Comparison of ENCODE assay signal across 25 cellular contexts in genomic region chr11:69211540-69212120, GRCh38. TPM values are rescaled to one million over a fixed set of nuclear protein-coding genes. Genes with fewer than 3 reads are reported as not detected.
DNase-seq lines count a peak whose midpoint lies in the region; ATAC-seq and TF ChIP-seq lines count a peak whose summit lies in the region.
"Had no signal": no experiment of that assay in that cellular context is flagged by ENCODE, and none has a peak within 500 bp of the region (broad histone marks: within the 10 kb centered on the region; RNA-seq: fewer than 3 reads in every experiment).

No MANE protein-coding gene starts in this region.

- CTCF ChIA-PET in activated B cell treated with CpG ODN at 0.5 μM for 24 hours (lab: Charles Lee) = no interaction called here
- CTCF ChIA-PET in activated CD4-positive, alpha-beta memory T cell treated with anti-CD3 and anti-CD28 coated beads for 36 hours (lab: Charles Lee) = no interaction called here

- peaks cover 7% of the 10 kb centered on the region for H3K27me3 Mint-ChIP-seq in activated B cell treated with CpG ODN at 0.5 μM for 24 hours
- H3K27me3 Mint-ChIP-seq in nephron (ENCODE audit: low read depth) = peaks cover 17% of the 10 kb centered on the region
- H3K27me3 Mint-ChIP-seq in type B pancreatic cell = peaks cover 10% of the 10 kb centered on the region
- H3K27me3 Mint-ChIP-seq in activated CD4-positive, alpha-beta memory T cell treated with anti-CD3 and anti-CD28 coated beads for 36 hours = peaks cover 14% of the 10 kb centered on the region

- H3K27ac Mint-ChIP-seq in activated B cell treated with CpG ODN at 0.5 μM for 24 hours (peak overlapping the region; percentile 13), nephron (peak overlapping the region in 2 of 3 experiments; percentile 26 to 31), type B pancreatic cell (no peak overlapping the region)
- no peak overlapping the region for H3K27ac Mint-ChIP-seq in activated CD4-positive, alpha-beta memory T cell treated with anti-CD3 and anti-CD28 coated beads for 36 hours
- H3K27ac Mint-ChIP-seq: activated naive CD8-positive, alpha-beta T cell treated with anti-CD3 and anti-CD28 coated beads, Interleukin-2, amount 10 ng/mL, durations not matched to agents 7 days and 5 days; activated T-helper 1 cell treated with anti-CD3 and anti-CD28 coated beads, Interleukin-12 subunit alpha, Interleukin-12 subunit beta, Interleukin-2, Interleukin-4 antibody, amounts not matched to agents 30 ng/mL and 10 ng/mL and 1 ng/mL, durations not matched to agents 14 hours and 24 hours and 36 hours; CD8-positive, alpha-beta T cell had no signal

- H3K4me3 Mint-ChIP-seq in activated B cell treated with CpG ODN at 0.5 μM for 24 hours = no peak overlapping the region
- no peak overlapping the region for H3K4me3 Mint-ChIP-seq in nephron
- peak overlapping the region; percentile 34 for H3K4me3 Mint-ChIP-seq in type B pancreatic cell
- no peak overlapping the region for H3K4me3 Mint-ChIP-seq in activated CD4-positive, alpha-beta memory T cell treated with anti-CD3 and anti-CD28 coated beads for 36 hours
- H3K4me3 Mint-ChIP-seq: activated naive CD8-positive, alpha-beta T cell treated with anti-CD3 and anti-CD28 coated beads, Interleukin-2, amount 10 ng/mL, durations not matched to agents 7 days and 5 days; activated T-helper 1 cell treated with anti-CD3 and anti-CD28 coated beads, Interleukin-12 subunit alpha, Interleukin-12 subunit beta, Interleukin-2, Interleukin-4 antibody, amounts not matched to agents 30 ng/mL and 10 ng/mL and 1 ng/mL, durations not matched to agents 14 hours and 24 hours and 36 hours; CD8-positive, alpha-beta T cell had no signal

- DNase-seq in activated effector memory CD4-positive, alpha-beta T cell treated with anti-CD3 and anti-CD28 coated beads, Interleukin-2, amount 50 U/mL, for 16 hours = peak; percentile 42
- no peak for DNase-seq in activated effector memory CD4-positive, alpha-beta T cell treated with Interleukin-2 at 50 U/mL for 16 hours
- DNase-seq in activated B cell treated with CpG ODN at 0.5 μM for 24 hours (no peak), type B pancreatic cell (ENCODE audit: extremely low spot score, unreplicated experiment) (peak; percentile 36), SKM-1 (lab: John Stamatoyannopoulos, UW; ENCODE audit: unreplicated experiment) (no peak)
- DNase-seq in activated CD4-positive, alpha-beta memory T cell treated with anti-CD3 and anti-CD28 coated beads for 36 hours = no peak
- DNase-seq: 8988T; activated naive CD8-positive, alpha-beta T cell treated with anti-CD3 and anti-CD28 coated beads, Interleukin-2, amount 10 ng/mL, durations not matched to agents 7 days and 5 days; CD8-positive, alpha-beta T cell; cerebellar nuclear complex; GOT3; heart left ventricle; KG1; mammary epithelial cell; NCI-H1436 treated with DMSO at 0.1 percent for 48 hours; NCI-H510A treated with DMSO at 0.1 percent for 48 hours; NK-92 treated with Interleukin-12 subunit alpha and Interleukin-12 subunit beta, amount 100 ng/mL, for 24 hours; stimulated activated naive CD8-positive, alpha-beta T cell treated with anti-CD3 and anti-CD28 coated beads, Interleukin-15, Interleukin-2, amounts not matched to agents 100 U/mL and 50 U/mL, for 24 hours had no signal

- TF ChIP-seq CTCF in activated B cell treated with CpG ODN at 0.5 μM for 24 hours (IDR thresholded peaks at IDR 0.05) (no peak), nephron (IDR thresholded peaks at IDR 0.05; ENCODE audit: unreplicated experiment in 3 of 3) (no peak), type B pancreatic cell (conservative IDR thresholded peaks at IDR 0.05) (no peak)

- no peaks in the 10 kb centered on the region for H3K36me3 Mint-ChIP-seq in activated B cell treated with CpG ODN at 0.5 μM for 24 hours (ENCODE audit: low read depth)
- H3K36me3 Mint-ChIP-seq in nephron (ENCODE audit: low read depth) = peaks cover 5% of the 10 kb centered on the region
- H3K36me3 Mint-ChIP-seq in type B pancreatic cell = peaks cover 4% of the 10 kb centered on the region
- no peaks in the 10 kb centered on the region for H3K36me3 Mint-ChIP-seq in activated CD4-positive, alpha-beta memory T cell treated with anti-CD3 and anti-CD28 coated beads for 36 hours
- H3K36me3 Mint-ChIP-seq: activated naive CD8-positive, alpha-beta T cell treated with anti-CD3 and anti-CD28 coated beads, Interleukin-2, amount 10 ng/mL, durations not matched to agents 7 days and 5 days; CD8-positive, alpha-beta T cell had no signal

- POLR2A ChIA-PET in activated B cell treated with CpG ODN at 0.5 μM for 24 hours (lab: Charles Lee) = no interaction called here
- POLR2A ChIA-PET in activated CD4-positive, alpha-beta memory T cell treated with anti-CD3 and anti-CD28 coated beads for 36 hours (lab: Charles Lee) = no interaction called here

- H3K4me1 Mint-ChIP-seq in activated B cell treated with CpG ODN at 0.5 μM for 24 hours (peaks cover 33% of the 10 kb centered on the region), nephron (no peaks in the 10 kb centered on the region), type B pancreatic cell (ENCODE audit: unreplicated experiment) (peaks cover 17% of the 10 kb centered on the region)
- H3K4me1 Mint-ChIP-seq in activated CD4-positive, alpha-beta memory T cell treated with anti-CD3 and anti-CD28 coated beads for 36 hours (ENCODE audit: low read depth) = peaks cover 9% of the 10 kb centered on the region

- peaks cover 5% of the 10 kb centered on the region for H3K9me3 Mint-ChIP-seq in activated B cell treated with CpG ODN at 0.5 μM for 24 hours
- peaks cover 8% of the 10 kb centered on the region for H3K9me3 Mint-ChIP-seq in nephron
- H3K9me3 Mint-ChIP-seq in type B pancreatic cell = peaks cover 5% of the 10 kb centered on the region
- H3K9me3 Mint-ChIP-seq in activated CD4-positive, alpha-beta memory T cell treated with anti-CD3 and anti-CD28 coated beads for 36 hours = peaks cover 5% of the 10 kb centered on the region
- H3K9me3 Mint-ChIP-seq: CD8-positive, alpha-beta T cell had no signal

- ATAC-seq in activated B cell treated with CpG ODN at 0.5 μM for 24 hours (ENCODE audit: low read depth) (no peak), HG02763 (IDR thresholded peaks at IDR 0.05; ENCODE audit: unreplicated experiment) (no peak)
- ATAC-seq: CD8-positive, alpha-beta T cell; heart left ventricle; pancreas; SK-N-SH treated with all-trans-retinoic acid at 6 μM for 48 hours; stimulated activated naive CD8-positive, alpha-beta T cell treated with anti-CD3 and anti-CD28 coated beads, Interleukin-15, Interleukin-2, amounts not matched to agents 100 U/mL and 50 U/mL, for 24 hours had no signal

- intact Hi-C loops in activated B cell treated with CpG ODN at 0.5 μM for 24 hours (cut with micrococcal nuclease) = loop anchor here (2.0 to 5.0 kb wide), 2 partner anchors 85 to 109 kb away; no protein-coding TSS in a partner anchor
- intact Hi-C loops in activated CD4-positive, alpha-beta memory T cell treated with anti-CD3 and anti-CD28 coated beads for 36 hours (cut with micrococcal nuclease) = no loop called here

RNA-seq across cellular contexts. Expression of gene SMIM38, which starts 55.9 kb away (rescaled TPM):
- total RNA-seq in activated B cell treated with CpG ODN at 0.5 μM for 24 hours = 2.2 and 2.7 TPM in 2 replicates
- total RNA-seq in type B pancreatic cell (ENCODE audit: low replicate concordance) = 0.52 and 5.3 TPM in 2 replicates
- 1 to 10 TPM; 1.5 to 1.8 TPM for total RNA-seq in activated CD4-positive, alpha-beta memory T cell treated with anti-CD3 and anti-CD28 coated beads for 36 hours
- total RNA-seq: CD8-positive, alpha-beta T cell; G401; right lobe of liver had no signal

Comparison
In these comparisons a context has a peak if more than half of its experiments do, and no peak if none do; other contexts are left out.
1. DNase-seq: peak in activated effector memory CD4-positive, alpha-beta T cell treated with anti-CD3 and anti-CD28 coated beads, Interleukin-2, amount 50 U/mL, for 16 hours (single experiment) and type B pancreatic cell (single experiment); none in activated effector memory CD4-positive, alpha-beta T cell treated with Interleukin-2 at 50 U/mL for 16 hours (single experiment), activated B cell treated with CpG ODN at 0.5 μM for 24 hours (single experiment), SKM-1 (single experiment) and activated CD4-positive, alpha-beta memory T cell treated with anti-CD3 and anti-CD28 coated beads for 36 hours (single experiment).
2. H3K27ac Mint-ChIP-seq: peak in activated B cell treated with CpG ODN at 0.5 μM for 24 hours (single experiment) and nephron (2 of 3); none in type B pancreatic cell (single experiment) and activated CD4-positive, alpha-beta memory T cell treated with anti-CD3 and anti-CD28 coated beads for 36 hours (single experiment).